In the genomic region with DNA sequence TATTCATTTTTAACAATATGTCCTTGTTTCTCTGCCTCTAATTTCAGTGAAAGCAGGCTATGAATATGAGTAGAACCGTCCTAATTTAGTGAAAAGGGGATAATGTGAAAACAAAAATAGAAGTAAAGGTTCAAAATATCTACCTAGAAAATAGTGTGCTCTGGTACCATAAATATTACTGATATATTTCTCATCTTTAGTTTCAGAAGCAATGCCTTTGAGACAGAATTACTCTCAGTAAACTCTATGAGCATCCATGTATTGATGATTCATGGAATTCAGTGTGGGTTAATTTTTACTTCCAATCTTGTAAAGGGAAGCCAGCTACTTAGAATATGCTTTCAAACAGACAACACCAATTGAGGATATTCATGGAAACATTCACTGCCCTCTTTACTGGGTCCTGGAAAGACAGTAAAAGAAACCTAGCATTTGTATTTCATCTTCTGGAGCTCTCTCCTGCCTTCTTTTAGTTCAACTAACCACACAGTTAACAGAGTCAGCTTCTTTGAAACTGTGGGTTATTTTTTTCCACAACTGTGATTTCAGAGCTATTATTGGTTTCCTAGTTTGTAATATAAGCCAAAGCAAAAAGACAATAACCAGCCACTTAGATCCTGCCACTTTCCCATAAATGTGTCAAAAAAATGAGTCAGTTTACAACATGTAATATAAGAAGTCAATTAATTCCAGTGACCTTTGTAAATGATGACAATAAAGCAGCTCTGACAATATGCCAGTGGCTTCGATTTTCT, we compare ENCODE assay signal across 8 cellular contexts. TPM values are rescaled to one million over a fixed set of nuclear protein-coding genes. Genes with fewer than 3 reads are reported as not detected.
DNase-seq lines count a peak whose midpoint lies in the region; ATAC-seq and TF ChIP-seq lines count a peak whose summit lies in the region.

No MANE protein-coding gene starts in this region.

- no peak for TF ChIP-seq EP300 in gastroesophageal sphincter (IDR thresholded peaks at IDR 0.05)

- H3K9me3 ChIP-seq in cardiac muscle cell (ENCODE audit: low read depth), result no peaks in the 10 kb centered on the region
- no peaks in the 10 kb centered on the region for H3K9me3 ChIP-seq in thyroid gland
- H3K9me3 ChIP-seq in uterus, result no peaks in the 10 kb centered on the region
- no peaks in the 10 kb centered on the region for H3K9me3 ChIP-seq in gastroesophageal sphincter

- no peak overlapping the region for H3K27ac Mint-ChIP-seq in central memory CD8-positive, alpha-beta T cell (ENCODE audit: low read depth)

- H3K27me3 ChIP-seq in cardiac muscle cell, result no peaks in the 10 kb centered on the region
- H3K27me3 ChIP-seq in thyroid gland, result no peaks in the 10 kb centered on the region
- H3K27me3 ChIP-seq in uterus, result no peaks in the 10 kb centered on the region
- no peaks in the 10 kb centered on the region for H3K27me3 ChIP-seq in gastroesophageal sphincter

- H3K36me3 ChIP-seq in cardiac muscle cell (no peaks in the 10 kb centered on the region), thyroid gland (no peaks in the 10 kb centered on the region), uterus (no peaks in the 10 kb centered on the region), gastroesophageal sphincter (no peaks in the 10 kb centered on the region)

- H3K27me3 Mint-ChIP-seq in central memory CD8-positive, alpha-beta T cell, result no peaks in the 10 kb centered on the region

- H3K36me3 Mint-ChIP-seq in central memory CD8-positive, alpha-beta T cell (ENCODE audit: insufficient read depth), result peaks cover 3% of the 10 kb centered on the region

- ATAC-seq in Right ventricle myocardium superior (ENCODE audit: poor library complexity), result no peak
- ATAC-seq in HG03571 (IDR thresholded peaks at IDR 0.05; ENCODE audit: unreplicated experiment), result peak; percentile 55
- no peak for ATAC-seq in central memory CD8-positive, alpha-beta T cell (replicated peaks; ENCODE audit: extremely low read depth, poor library complexity, severe bottlenecking)
- no peak for ATAC-seq in gastroesophageal sphincter

- peaks cover 5% of the 10 kb centered on the region for H3K4me1 Mint-ChIP-seq in central memory CD8-positive, alpha-beta T cell

- H3K9me3 Mint-ChIP-seq in central memory CD8-positive, alpha-beta T cell, result no peaks in the 10 kb centered on the region

- peak overlapping the region; percentile 64 for H3K4me3 Mint-ChIP-seq in central memory CD8-positive, alpha-beta T cell

- TF ChIP-seq POLR2A in thyroid gland (IDR thresholded peaks at IDR 0.05), result no peak
- no peak for TF ChIP-seq POLR2A in uterus (IDR thresholded peaks at IDR 0.05)
- TF ChIP-seq POLR2A in gastroesophageal sphincter (IDR thresholded peaks at IDR 0.05), result no peak

- 34 to 35% methylated on average over 2 of the region's 2 CpGs for whole genome bisulfite sequencing in thyroid gland, 2 donors
- WGBS in gastroesophageal sphincter (ENCODE audit: low coverage in 1 of 2), 2 donors, result 34 to 39% methylated on average over 2 of the region's 2 CpGs

- intact Hi-C loops in Right ventricle myocardium superior (cut with DNase I) (loop anchor here (5.0 kb wide), 1 partner anchor 410 kb away; no protein-coding TSS in a partner anchor), thyroid gland (cut with DNase I) (loop anchor here (5.0 kb wide), 1 partner anchor 395 kb away; no protein-coding TSS in a partner anchor), uterus (cut with DNase I; ENCODE audit: low total_unique reads) (no loop called here)

- TF ChIP-seq CTCF in cardiac muscle cell (IDR thresholded peaks at IDR 0.05; ENCODE audit: low read depth, low read length), result no peak
- TF ChIP-seq CTCF in thyroid gland (IDR thresholded peaks at IDR 0.05), result no peak
- no peak for TF ChIP-seq CTCF in uterus (IDR thresholded peaks at IDR 0.05)
- no peak for TF ChIP-seq CTCF in GM10266 (IDR thresholded peaks at IDR 0.05; ENCODE audit: control insufficient read depth, insufficient read depth, low read depth, missing control alignments)
- no peak for TF ChIP-seq CTCF in gastroesophageal sphincter (IDR thresholded peaks at IDR 0.05)

- no peak for DNase-seq in cardiac muscle cell (ENCODE audit: low read depth in 1 of 2, low spot score in 1 of 2)
- DNase-seq in Right ventricle myocardium superior, result no peak
- no peak for DNase-seq in central memory CD8-positive, alpha-beta T cell (ENCODE audit: low spot score in 2 of 2)
- no peak for DNase-seq in thyroid gland
- no peak for DNase-seq in uterus
- DNase-seq in GM10266 (ENCODE audit: extremely low spot score), result no peak

- H3K4me3 ChIP-seq in cardiac muscle cell, result peak overlapping the region; percentile 54
- peak overlapping the region in 2 of 3 donors; percentile 18 to 39 for H3K4me3 ChIP-seq in thyroid gland (replicated peaks in 1 of 3)
- H3K4me3 ChIP-seq in uterus, result no peak overlapping the region
- peak overlapping the region in 1 of 2 donors; percentile 48 for H3K4me3 ChIP-seq in gastroesophageal sphincter

- peak overlapping the region; percentile 1 for H3K27ac ChIP-seq in cardiac muscle cell
- H3K27ac ChIP-seq in thyroid gland, result no peak overlapping the region
- H3K27ac ChIP-seq in uterus, result no peak overlapping the region
- peak overlapping the region in 1 of 4 donors; percentile 19 for H3K27ac ChIP-seq in gastroesophageal sphincter

- H3K4me1 ChIP-seq in cardiac muscle cell (ENCODE audit: low read depth) (peaks cover 27% of the 10 kb centered on the region), thyroid gland (peaks cover 13 to 14% of the 10 kb centered on the region in 2 donors), uterus (no peaks in the 10 kb centered on the region), gastroesophageal sphincter (peaks cover 0 to 34% (median 0%) of the 10 kb centered on the region in 3 donors)

RNA-seq across cellular contexts. Expression of a gene that starts 1.7 kb away (rescaled TPM):
- 43.7 and 45.8 TPM in 2 replicates for total RNA-seq in cardiac muscle cell
- 84.6 and 86.4 TPM in 2 replicates for polyA plus RNA-seq in cardiac muscle cell
- total RNA-seq in Right ventricle myocardium superior, result 14.8 TPM
- total RNA-seq in thyroid gland, result 10 to 100 TPM in 2 of 4 donors, 1 to 10 TPM in 2; 5.9 to 15.9 (median 9.7) TPM
- total RNA-seq in uterus, result 10 to 100 TPM in 1 of 4 donors, under 1 TPM in 1, not detected in 2; 0.12 to 18.5 TPM
- 1 to 10 TPM in 1 of 4 donors, under 1 TPM in 2, not detected in 1; 0.23 to 1.6 (median 0.40) TPM for total RNA-seq in gastroesophageal sphincter

Comparison
In these comparisons a context has a peak if more than half of its experiments do, and no peak if none do; other contexts are left out.
1. H3K4me3 ChIP-seq: peak in cardiac muscle cell (single experiment) and thyroid gland (2 of 3); none in uterus (0 of 2).